ENCODE assay signal across 15 cellular contexts in genomic region chr2:215933141-215933540, GRCh38.
"Had no signal": no experiment of that assay in that cellular context is flagged by ENCODE, and none has a peak within 500 bp of the region (broad histone marks: within the 10 kb centered on the region; RNA-seq: fewer than 3 reads in every experiment).

No MANE protein-coding gene starts in this region.

- ATAC-seq: effector memory CD8-positive, alpha-beta T cell; gastroesophageal sphincter; left lobe of liver; natural killer cell had no signal

- H3K9me3 ChIP-seq: gastroesophageal sphincter, right atrium auricular region, sigmoid colon, stomach, thoracic aorta, transverse colon had no signal

- H3K27me3 ChIP-seq: gastroesophageal sphincter, right atrium auricular region, sigmoid colon, transverse colon had no signal

- H3K27ac ChIP-seq: gastroesophageal sphincter, right atrium auricular region, sigmoid colon, skin epidermis, stomach, thoracic aorta, transverse colon had no signal

- DNase-seq: effector memory CD8-positive, alpha-beta T cell; glutamatergic neuron; islet precursor cell; natural killer cell; posterior cingulate gyrus; sigmoid colon; stimulated activated naive CD4-positive, alpha-beta T cell; stomach; substantia nigra; transverse colon had no signal

- H3K4me3 ChIP-seq: gastroesophageal sphincter, right atrium auricular region, sigmoid colon, skin epidermis, stomach, thoracic aorta, transverse colon had no signal

- H3K4me1 ChIP-seq: gastroesophageal sphincter, right atrium auricular region, sigmoid colon, transverse colon had no signal

- H3K36me3 ChIP-seq: gastroesophageal sphincter, right atrium auricular region, sigmoid colon, stomach, thoracic aorta, transverse colon had no signal
